In genomic region chr1:212230329-212230728, GRCh38 we compare ENCODE assay signal across 21 cellular contexts.
"Had no signal": no experiment of that assay in that cellular context is flagged by ENCODE, and none has a peak within 500 bp of the region (broad histone marks: within the 10 kb centered on the region; RNA-seq: fewer than 3 reads in every experiment).

No MANE protein-coding gene starts in this region.

- H3K27ac Mint-ChIP-seq: IgD-negative memory B cell had no signal

- H3K36me3 Mint-ChIP-seq: IgD-negative memory B cell had no signal

- H3K27ac ChIP-seq: KMS-11, RWPE1 had no signal

- H3K9ac ChIP-seq: KMS-11, SK-N-SH had no signal

- H3K4me3 ChIP-seq: K562 had no signal

- H3K9me3 Mint-ChIP-seq: IgD-negative memory B cell had no signal

- H3K4me3 Mint-ChIP-seq: IgD-negative memory B cell had no signal

- H3K9me2 ChIP-seq: SK-N-SH had no signal

- H3K4me2 ChIP-seq: KMS-11, SK-N-SH had no signal

- ATAC-seq: K562, Panc1 had no signal

- H3K9me3 ChIP-seq: SK-N-SH had no signal

- DNase-seq: Kasumi-1; MM.1S; NCI-H1092 treated with DMSO at 0.1 percent for 48 hours; NCI-H1436; NCI-H1694; NCI-H187 treated with DMSO at 0.1 percent for 48 hours; NCI-H2029 treated with DMSO at 0.1 percent for 48 hours; NCI-H2171 treated with DMSO at 0.1 percent for 48 hours; NCI-H345; NCI-H446 treated with DMSO at 0.1 percent for 48 hours; NCI-H524; NCI-H526 treated with DMSO at 0.1 percent for 48 hours; NCI-H748 treated with DMSO at 0.1 percent for 48 hours; NK-92 treated with Interleukin-12 subunit alpha and Interleukin-12 subunit beta, amount 100 ng/mL, for 24 hours; SHP77; SK-N-SH had no signal

- FAIRE-seq: K562 had no signal
